29 cellular contexts compared by ENCODE assay signal in genomic region chr1:226216056-226216455, GRCh38. TPM values are rescaled to one million over a fixed set of nuclear protein-coding genes. Genes with fewer than 3 reads are reported as not detected.
DNase-seq lines count a peak whose midpoint lies in the region; ATAC-seq, FAIRE-seq and TF ChIP-seq lines count a peak whose summit lies in the region.
"Had no signal": no experiment of that assay in that cellular context is flagged by ENCODE, and none has a peak within 500 bp of the region (broad histone marks: within the 10 kb centered on the region; RNA-seq: fewer than 3 reads in every experiment).

No MANE protein-coding gene starts in this region.

- TF ChIP-seq POLR2A in K562 (conservative IDR thresholded peaks at IDR 0.05), result no peak

- no peak overlapping the region for H3K4me2 ChIP-seq in K562 (ENCODE audit: insufficient read depth, low read length)

- peak; percentile 8; the same call in 1 of the 2 replicates for TF ChIP-seq EP300 in K562 (IDR thresholded peaks at IDR 0.05; ENCODE audit: low read length)

- H3K9me3 ChIP-seq in K562 (replicated peaks; ENCODE audit: control insufficient read depth, insufficient read depth, low read depth, low read length), result no peaks in the 10 kb centered on the region

- H3K4me3 ChIP-seq in K562, result no peak overlapping the region

- no peaks in the 10 kb centered on the region for H3K36me3 ChIP-seq in K562 (ENCODE audit: control insufficient read depth, insufficient read depth, low read length)

- H3K27ac Mint-ChIP-seq in nephron progenitor cell, result peak overlapping the region; percentile 24
- H3K27ac Mint-ChIP-seq: CD8-positive, alpha-beta memory T cell; IgD-negative memory B cell had no signal

- H4K20me1 ChIP-seq in K562 (replicated peaks; ENCODE audit: control insufficient read depth, insufficient read depth, low read length), result peaks cover 2% of the 10 kb centered on the region; the same call in 1 of the 2 replicates

- TF ChIP-seq RAD21 in K562 (CRISPR knock-in tag; conservative IDR thresholded peaks at IDR 0.05 in 1 of 2, IDR thresholded peaks at IDR 0.05 in 1 of 2), result no peak

- POLR2A ChIA-PET in K562 (lab: Yijun Ruan, JAX), result interaction anchor here (0.6 to 1.5 kb wide), 2 partner anchors 9 to 13 kb away, joined by 4 to 6 read pairs; no protein-coding TSS in a partner anchor

- no peak overlapping the region for H3K4me3 Mint-ChIP-seq in nephron progenitor cell
- H3K4me3 Mint-ChIP-seq: CD8-positive, alpha-beta memory T cell; IgD-negative memory B cell had no signal

- peaks cover 57% of the 10 kb centered on the region for H3K4me1 Mint-ChIP-seq in nephron progenitor cell
- H3K4me1 Mint-ChIP-seq: CD8-positive, alpha-beta memory T cell had no signal

- CTCF ChIA-PET in K562 (lab: Yijun Ruan, JAX; ENCODE audit: low intra/inter-chr PET ratio), result no interaction called here

- FAIRE-seq in K562 (lab: Jason Lieb, UNC), result no peak
- FAIRE-seq: G401.6, GM12892 had no signal

- ATAC-seq in K562, result 0 out of 3 replicates have a peak, but pooled peaks have one; percentile 12
- ATAC-seq in GM19324 (IDR thresholded peaks at IDR 0.05; ENCODE audit: low FRiP score, unreplicated experiment), result no peak
- ATAC-seq in GM18861 (IDR thresholded peaks at IDR 0.05; ENCODE audit: unreplicated experiment), result no peak

- TF ChIP-seq CTCF in K562 (IDR thresholded peaks at IDR 0.05 in 2 of 3, conservative IDR thresholded peaks at IDR 0.05 in 1 of 3; ENCODE audit: insufficient read depth in 2 of 3, low read depth in 1 of 3, low read length in 3 of 3), result no peak
- TF ChIP-seq CTCF in nephron progenitor cell (IDR thresholded peaks at IDR 0.05), result no peak

- peaks cover 4% of the 10 kb centered on the region for H3K27me3 Mint-ChIP-seq in nephron progenitor cell (ENCODE audit: low read depth, poor library complexity)
- H3K27me3 Mint-ChIP-seq: CD8-positive, alpha-beta memory T cell; IgD-negative memory B cell had no signal

- peak overlapping the region; percentile 23 for H2AFZ ChIP-seq in K562 (ENCODE audit: low read depth, low read length)

- no peaks in the 10 kb centered on the region for H3K9me3 Mint-ChIP-seq in nephron progenitor cell
- H3K9me3 Mint-ChIP-seq: CD8-positive, alpha-beta memory T cell; IgD-negative memory B cell had no signal

- no peaks in the 10 kb centered on the region for H3K36me3 Mint-ChIP-seq in nephron progenitor cell (ENCODE audit: low read depth)
- H3K36me3 Mint-ChIP-seq: CD8-positive, alpha-beta memory T cell; IgD-negative memory B cell had no signal

- H3K9ac ChIP-seq in K562 (ENCODE audit: insufficient read depth in 1 of 2, low read depth in 2 of 2, low read length in 2 of 2), result no peak overlapping the region

- H3K4me1 ChIP-seq in K562 (replicated peaks in 1 of 2; ENCODE audit: control insufficient read depth in 2 of 2, insufficient read depth in 2 of 2, low read length in 2 of 2), result peaks cover 4 to 12% of the 10 kb centered on the region in 2 experiments

- 4% methylated on average over 5 of the region's 5 CpGs for WGBS in K562 (ENCODE audit: insufficient coverage, low coverage, missing lambda C conversion rate)

- H3K27ac ChIP-seq in K562 (ENCODE audit: extremely low read depth, low read depth, low read length), result no peak overlapping the region
- H3K27ac ChIP-seq: 22Rv1, C4-2B had no signal

- intact Hi-C loops in K562 (cut with micrococcal nuclease), result loop anchor here (5.0 kb wide), 1 partner anchor 116 kb away; no protein-coding TSS in a partner anchor

- BruUV-seq in K562 (replicated peaks; lab: Mats Ljungman, UMichigan), result no TSS peak

- no peaks in the 10 kb centered on the region for H3K27me3 ChIP-seq in K562 (ENCODE audit: control insufficient read depth in 2 of 2, insufficient read depth in 2 of 2, low read length in 2 of 2)

- in situ Hi-C loops in K562 (cut with MboI), result no loop called here

- no peaks in the 10 kb centered on the region for H3K9me1 ChIP-seq in K562 (ENCODE audit: control insufficient read depth, insufficient read depth, low read length)

- DNase-seq in NOMO-1 treated with DMSO at 0.1 percent for 48 hours (lab: John Stamatoyannopoulos, UW; ENCODE audit: unreplicated experiment), result peak; percentile 3
- DNase-seq in NOMO-1 (lab: John Stamatoyannopoulos, UW; ENCODE audit: unreplicated experiment in 2 of 2), result no peak
- DNase-seq in NCI-H1694 (lab: John Stamatoyannopoulos, UW), result peak; percentile 22
- DNase-seq in K562 (ENCODE audit: extremely low read depth in 1 of 4, low spot score in 3 of 4), result no peak
- DNase-seq in nephron progenitor cell, result no peak
- DNase-seq in NCI-H187 (lab: John Stamatoyannopoulos, UW), result no peak
- DNase-seq: ACHN; Calu3; CD8-positive, alpha-beta memory T cell; DMS153; Kasumi-1; NCI-H1417 treated with DMSO at 0.1 percent for 48 hours; NCI-H2029; NCI-H226; NCI-H82; PC-3; Right ventricle myocardium superior; SW 1271 had no signal

- H3K79me2 ChIP-seq in K562 (ENCODE audit: control insufficient read depth, insufficient read depth, low read length), result no peaks in the 10 kb centered on the region

TF ChIP-seq in K562, 482 proteins besides CTCF, POLR2A, EP300 and RAD21 (continues in another document):
- TF ChIP-seq NFIC (IDR thresholded peaks at IDR 0.05), result peak; percentile 38
- no peak for TF ChIP-seq CTBP1 (IDR thresholded peaks at IDR 0.05; ENCODE audit: borderline replicate concordance)
- TF ChIP-seq CXXC5 (CRISPR knock-in tag; IDR thresholded peaks at IDR 0.05), result 0 out of 2 replicates have a peak, but pooled peaks have one; percentile 11
- 0 out of 2 replicates have a peak, but pooled peaks have one; percentile 25 for TF ChIP-seq ESRRA (IDR thresholded peaks at IDR 0.05; ENCODE audit: borderline replicate concordance, low read depth)
- TF ChIP-seq SMARCE1 (IDR thresholded peaks at IDR 0.05), result 0 out of 2 replicates have a peak, but pooled peaks have one; percentile 14
- no peak for TF ChIP-seq PREB (CRISPR knock-in tag; IDR thresholded peaks at IDR 0.05)
- peak; percentile 71 for TF ChIP-seq ARID1B (IDR thresholded peaks at IDR 0.05)
- 0 out of 2 replicates have a peak, but pooled peaks have one; percentile 24 for TF ChIP-seq POLR2AphosphoS5 (IDR thresholded peaks at IDR 0.05; ENCODE audit: control insufficient read depth, insufficient read depth, low read depth, low read length)
- TF ChIP-seq LEF1 (IDR thresholded peaks at IDR 0.05), result peak; percentile 21; the same call in 1 of the 2 replicates
- TF ChIP-seq TEAD4 (IDR thresholded peaks at IDR 0.05; ENCODE audit: low read length), result peak; percentile 64
- TF ChIP-seq TEAD4 (CRISPR knock-in tag; IDR thresholded peaks at IDR 0.05; ENCODE audit: borderline replicate concordance), result no peak
- no peak for TF ChIP-seq DDX20 (tag; IDR thresholded peaks at IDR 0.05; ENCODE audit: low read depth)
- no peak for TF ChIP-seq PCBP1 (IDR thresholded peaks at IDR 0.05; ENCODE audit: low read depth, low read length, poor library complexity, severe bottlenecking)
- TF ChIP-seq CBX1 (IDR thresholded peaks at IDR 0.05; ENCODE audit: low read depth), result no peak
- TF ChIP-seq SOX6 (IDR thresholded peaks at IDR 0.05), result 0 out of 2 replicates have a peak, but pooled peaks have one; percentile 18

RNA-seq across cellular contexts. Expression of gene MIXL1, which starts 7.4 kb away (rescaled TPM):
- total RNA-seq in K562 (2011; cell fraction: chromatin; rRNA removed; ENCODE audit: low replicate concordance), result 0.14 TPM in 1 of 2 replicates, not detected in the other
- not detected in 2 replicates for total RNA-seq in K562 (2011; cell fraction: nucleolus; rRNA removed)
- total RNA-seq in K562 (2011; cell fraction: nucleoplasm; rRNA removed), result not detected in 2 replicates
- total RNA-seq in K562 (2014; rRNA removed), result not detected in 2 replicates
- not detected in 2 replicates for total RNA-seq in K562 (2014; rRNA removed; fragmentation: Illumina TruSeq; extraction: Trizol)
- total RNA-seq in K562 (2015; rRNA removed; fragmentation: Illumina TruSeq; extraction: Trizol), result not detected in 2 replicates
- total RNA-seq in K562 (2021), result not detected in 2 replicates
- not detected in 2 replicates for polyA plus RNA-seq in K562 (2011; rRNA removed)
- polyA plus RNA-seq in K562 (2011; cell fraction: cytosol; rRNA removed), result not detected in 2 replicates
- not detected in 2 replicates for polyA plus RNA-seq in K562 (2011; cell fraction: nucleus; rRNA removed)
- polyA plus RNA-seq in K562 (2012), result 0.06 TPM in 1 of 2 replicates, not detected in the other
- not detected in 2 replicates for polyA plus RNA-seq in K562 (2014; fragmentation: Illumina TruSeq; extraction: Trizol)
- polyA plus RNA-seq in K562 (2014; fragmentation: Nextera tagmentation; extraction: Ambion mirVana), result not detected
- not detected in 2 replicates for polyA plus RNA-seq in K562 (2014; rRNA removed)
- not detected in 2 replicates for polyA minus RNA-seq in K562 (2011; rRNA and poly(A)+ RNA removed)
- not detected in 2 replicates for polyA minus RNA-seq in K562 (2011; cell fraction: cytosol; rRNA and poly(A)+ RNA removed)
- polyA minus RNA-seq in K562 (2011; cell fraction: nucleus; rRNA and poly(A)+ RNA removed), result not detected in 2 replicates
- total RNA-seq: Calu3; CD8-positive, alpha-beta memory T cell; H4; MCF 10A; PC-3; Right ventricle myocardium superior; RPMI7951; SK-MEL-5 had no signal
- polyA plus RNA-seq: CD8-positive, alpha-beta memory T cell had no signal

RNA-seq across cellular contexts. Expression of gene ACBD3, which starts 29.5 kb away (rescaled TPM):
- total RNA-seq in K562 (2011; cell fraction: chromatin; rRNA removed; ENCODE audit: low replicate concordance), result 12.5 and 40.3 TPM in 2 replicates
- total RNA-seq in K562 (2011; cell fraction: nucleolus; rRNA removed), result 8.8 and 12.5 TPM in 2 replicates
- total RNA-seq in K562 (2011; cell fraction: nucleoplasm; rRNA removed), result 21.6 and 27.1 TPM in 2 replicates
- total RNA-seq in K562 (2014; rRNA removed) (25.4 and 31.4 TPM in 2 replicates), K562 (2014; rRNA removed; fragmentation: Illumina TruSeq; extraction: Trizol) (31.4 and 35.5 TPM in 2 replicates), K562 (2015; rRNA removed; fragmentation: Illumina TruSeq; extraction: Trizol) (26.1 and 26.9 TPM in 2 replicates), K562 (2021) (27.6 and 30.7 TPM in 2 replicates)
- polyA plus RNA-seq in K562 (2011; rRNA removed) (36.7 and 37.6 TPM in 2 replicates), K562 (2014; fragmentation: Illumina TruSeq; extraction: Trizol) (25.4 and 32.1 TPM in 2 replicates), K562 (2014; fragmentation: Nextera tagmentation; extraction: Ambion mirVana) (10 to 100 TPM; 11.1 to 14.3 TPM), K562 (2014; rRNA removed) (21.4 and 21.5 TPM in 2 replicates)
- 10.1 and 21.5 TPM in 2 replicates for polyA plus RNA-seq in K562 (2011; cell fraction: cytosol; rRNA removed)
- polyA plus RNA-seq in K562 (2011; cell fraction: nucleus; rRNA removed), result 8.9 and 13.8 TPM in 2 replicates
- polyA plus RNA-seq in K562 (2012), result 22.8 and 22.9 TPM in 2 replicates
- 55.5 and 66.5 TPM in 2 replicates for polyA minus RNA-seq in K562 (2011; rRNA and poly(A)+ RNA removed)
- polyA minus RNA-seq in K562 (2011; cell fraction: cytosol; rRNA and poly(A)+ RNA removed), result 23.8 and 29.6 TPM in 2 replicates
- polyA minus RNA-seq in K562 (2011; cell fraction: nucleus; rRNA and poly(A)+ RNA removed), result 7.1 and 15.3 TPM in 2 replicates

Comparison
In these comparisons a context has a peak if more than half of its experiments do, and no peak if none do; other contexts are left out.
1. DNase-seq: peak in NOMO-1 treated with DMSO at 0.1 percent for 48 hours (single experiment) and NCI-H1694 (single experiment); none in NOMO-1 (0 of 2), K562 (0 of 4), nephron progenitor cell (single experiment) and NCI-H187 (0 of 2).